In the genomic region with DNA sequence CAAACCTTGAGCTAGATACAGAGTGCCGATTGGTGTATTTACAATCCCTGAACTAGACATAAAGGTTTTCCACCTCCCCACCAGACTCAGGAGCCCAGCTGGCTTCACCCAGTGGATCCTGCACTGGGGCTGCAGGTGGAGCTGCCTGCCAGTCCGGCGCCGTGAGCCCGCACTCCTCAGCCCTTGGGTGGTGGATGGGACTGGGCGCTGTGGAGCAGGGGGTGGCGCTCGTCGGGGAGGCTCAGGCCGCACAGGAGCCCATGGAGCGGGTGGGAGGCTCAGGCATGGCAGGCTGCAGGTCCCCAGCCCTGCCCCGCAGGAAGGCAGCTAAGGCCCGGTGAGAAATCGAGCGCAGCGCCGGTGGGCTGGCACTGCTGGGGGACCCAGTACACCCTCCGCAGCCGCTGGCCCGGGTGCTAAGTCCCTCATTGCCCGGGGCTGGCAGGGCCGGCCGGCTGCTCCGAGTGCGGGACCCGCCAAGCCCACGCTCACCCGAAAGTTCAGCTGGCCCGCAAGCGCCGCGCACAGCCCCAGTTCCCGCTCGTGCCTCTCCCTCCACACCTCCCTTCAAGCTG, we compare ENCODE assay signal across 14 cellular contexts. TPM values are rescaled to one million over a fixed set of nuclear protein-coding genes. Genes with fewer than 3 reads are reported as not detected.
"Had no signal": no experiment of that assay in that cellular context is flagged by ENCODE, and none has a peak within 500 bp of the region (broad histone marks: within the 10 kb centered on the region; RNA-seq: fewer than 3 reads in every experiment).

No MANE protein-coding gene starts in this region.

RNA-seq across cellular contexts. Expression of gene ETV7, which starts 23.3 kb away (rescaled TPM):
- total RNA-seq: ascending aorta, bronchial epithelial cell, cardiac muscle cell had no signal

RNA-seq across cellular contexts. Expression of gene BNIP5, which starts 27.5 kb away (rescaled TPM):
- total RNA-seq: activated CD4-positive, alpha-beta memory T cell treated with anti-CD3 and anti-CD28 coated beads, Interleukin-2, amount 10 ng/mL, durations not matched to agents 7 days and 5 days; activated CD4-positive, alpha-beta T cell treated with anti-CD3 and anti-CD28 coated beads for 36 hours; activated CD4-positive, alpha-beta T cell treated with anti-CD3 and anti-CD28 coated beads, Interleukin-2, amount 10 ng/mL, durations not matched to agents 7 days and 5 days; activated CD8-positive, alpha-beta memory T cell treated with anti-CD3 and anti-CD28 coated beads, Interleukin-2, amount 10 ng/mL, durations not matched to agents 7 days and 5 days; activated CD8-positive, alpha-beta T cell treated with anti-CD3 and anti-CD28 coated beads, Interleukin-2, amount 10 ng/mL, durations not matched to agents 7 days and 5 days; activated naive CD8-positive, alpha-beta T cell treated with anti-CD3 and anti-CD28 coated beads, Interleukin-2, amount 10 ng/mL, durations not matched to agents 7 days and 5 days; activated T-helper 2 cell treated with anti-CD3 and anti-CD28 coated beads, Interferon-gamma antibody, Interleukin-2, Interleukin-4, amounts not matched to agents 10 μg/mL and 5 μg/mL and 100 μg/mL, durations not matched to agents 14 hours and 24 hours and 36 hours; ascending aorta; bronchial epithelial cell; T-helper 1 cell treated with Interleukin-12 subunit alpha and Interleukin-12 subunit beta and Interleukin-4 antibody, amounts not matched to agents 30 ng/mL and 1 ng/mL, for 36 hours; T-helper 17 cell; T-helper 2 cell treated with Interferon-gamma antibody and Interleukin-4, amounts not matched to agents 100 ng/mL and 5 ng/mL, for 36 hours; WTC11 had no signal
- polyA plus RNA-seq: cardiac muscle cell had no signal
